8 cellular contexts compared by ENCODE assay signal in the genomic region with DNA sequence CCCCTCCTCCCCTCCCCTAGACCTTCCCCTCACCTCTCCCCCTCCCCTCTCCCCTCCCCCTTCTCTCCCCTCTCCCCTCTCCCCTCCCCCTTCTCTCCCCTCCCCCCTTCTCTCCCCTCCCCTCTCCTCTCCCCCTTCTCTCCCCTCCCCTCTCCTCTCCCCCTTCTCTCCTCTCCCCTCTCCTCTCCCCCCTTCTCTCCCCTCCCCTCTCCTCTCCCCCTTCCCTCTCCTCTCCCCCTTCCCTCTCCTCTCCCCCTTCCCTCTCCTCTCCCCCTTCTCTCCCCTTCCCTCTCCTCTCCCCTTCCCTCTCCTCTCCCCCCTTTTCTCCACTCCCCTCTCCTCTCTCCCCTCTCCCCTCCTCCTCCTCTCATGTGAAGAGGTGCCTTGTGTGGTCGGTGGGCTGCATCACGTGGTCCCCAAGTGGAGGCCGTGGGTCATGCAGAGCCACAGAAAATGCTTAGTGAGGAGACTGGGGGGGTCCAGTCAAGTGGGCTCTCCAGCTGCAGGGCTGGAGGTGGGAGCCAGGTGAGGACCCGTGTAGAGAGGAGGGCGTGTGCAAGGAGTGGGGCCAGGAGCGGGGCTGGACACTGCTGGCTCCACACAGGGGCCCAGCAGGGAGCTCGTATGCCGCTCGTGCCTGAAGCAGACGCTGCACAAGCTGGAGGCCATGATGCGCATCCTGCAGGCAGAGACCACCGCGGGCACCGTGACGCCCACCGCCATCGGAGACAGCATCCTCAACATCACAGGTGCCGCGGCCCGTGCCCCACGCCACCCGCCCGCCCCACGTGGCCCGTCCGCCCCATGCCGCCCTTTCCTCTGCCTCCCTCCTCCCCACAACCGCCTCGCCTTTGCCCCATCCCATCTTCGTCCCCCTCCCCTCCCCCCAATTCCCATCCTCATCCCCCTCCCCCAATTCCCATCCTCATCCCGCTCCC. TPM values are rescaled to one million over a fixed set of nuclear protein-coding genes. Genes with fewer than 3 reads are reported as not detected.
DNase-seq lines count a peak whose midpoint lies in the region; ATAC-seq and TF ChIP-seq lines count a peak whose summit lies in the region.
"Not testable (repeated sequence)": the region's sequence is repeated elsewhere in the genome, so short reads cannot be mapped to it uniquely, and the experiment has no call there.

No MANE protein-coding gene starts in this region.

- H3K4me1 Mint-ChIP-seq in CD8-positive, alpha-beta T cell (ENCODE audit: low read depth); osteocyte (ENCODE audit: unreplicated experiment); type B pancreatic cell (ENCODE audit: unreplicated experiment): not testable (repeated sequence)

- H3K27me3 ChIP-seq in CD8-positive, alpha-beta T cell (ENCODE audit: insufficient read depth, low read length): not testable (repeated sequence)

- peak in 2 of 7 experiments; percentile 17 to 49 for DNase-seq in CD8-positive, alpha-beta T cell
- DNase-seq in HT-29 (ENCODE audit: low spot score) (peak; percentile 0), astrocyte of the hippocampus (ENCODE audit: low read depth, low spot score) (peak; percentile 12), fibroblast of gingiva (ENCODE audit: low read depth) (peak; percentile 1), kidney tubule cell (ENCODE audit: low spot score) (peak; percentile 4), osteocyte (ENCODE audit: extremely low spot score, unreplicated experiment) (peak; percentile 86), type B pancreatic cell (ENCODE audit: extremely low spot score, unreplicated experiment) (peak; percentile 74)

- not testable (repeated sequence) for H3K4me1 ChIP-seq in CD8-positive, alpha-beta T cell (ENCODE audit: insufficient read depth, low read length)

- H3K4me3 ChIP-seq in CD8-positive, alpha-beta T cell (ENCODE audit: low read depth, low read length): not testable (repeated sequence)

- H3K27ac Mint-ChIP-seq in CD8-positive, alpha-beta T cell: peak overlapping the region; percentile 23
- H3K27ac Mint-ChIP-seq in osteocyte (ENCODE audit: unreplicated experiment); type B pancreatic cell: not testable (repeated sequence)

- H3K27ac ChIP-seq in CD8-positive, alpha-beta T cell (ENCODE audit: low read depth, low read length): not testable (repeated sequence)

- ATAC-seq in CD8-positive, alpha-beta T cell: peak; percentile 26
- ATAC-seq in SK-N-SH treated with all-trans-retinoic acid at 6 μM for 48 hours: peak; percentile 60

- not testable (repeated sequence) for H3K9me3 Mint-ChIP-seq in CD8-positive, alpha-beta T cell; osteocyte (ENCODE audit: unreplicated experiment); type B pancreatic cell

- not testable (repeated sequence) for H3K9me3 ChIP-seq in CD8-positive, alpha-beta T cell (ENCODE audit: low read length)

- H3K36me3 ChIP-seq in CD8-positive, alpha-beta T cell (ENCODE audit: insufficient read depth, low read length): not testable (repeated sequence)

- intact Hi-C loops in CD8-positive, alpha-beta T cell (cut with DNase I, micrococcal nuclease): not testable (repeated sequence)

- not testable (repeated sequence) for H3K27me3 Mint-ChIP-seq in CD8-positive, alpha-beta T cell (ENCODE audit: low read depth); osteocyte (ENCODE audit: unreplicated experiment); type B pancreatic cell

- not testable (repeated sequence) for H3K36me3 Mint-ChIP-seq in CD8-positive, alpha-beta T cell; osteocyte (ENCODE audit: unreplicated experiment); type B pancreatic cell

- TF ChIP-seq CTCF in CD8-positive, alpha-beta T cell (IDR thresholded peaks at IDR 0.05); osteocyte (IDR thresholded peaks at IDR 0.05); type B pancreatic cell (conservative IDR thresholded peaks at IDR 0.05): not testable (repeated sequence)

- not testable (repeated sequence) for H3K4me3 Mint-ChIP-seq in CD8-positive, alpha-beta T cell; osteocyte (ENCODE audit: unreplicated experiment); type B pancreatic cell

- POLR2A ChIA-PET in CD8-positive, alpha-beta T cell (lab: Charles Lee): not testable (repeated sequence)

- CTCF ChIA-PET in CD8-positive, alpha-beta T cell (lab: Charles Lee): not testable (repeated sequence)

RNA-seq across cellular contexts. Expression of a gene that starts 9.2 kb away (rescaled TPM):
- total RNA-seq in CD8-positive, alpha-beta T cell: 10 to 100 TPM; 83.5 to 96.7 TPM
- total RNA-seq in HT-29 (2014; rRNA removed; shearing (Covaris generic)): 27.1 and 30.3 TPM in 2 replicates
- 148 and 176 TPM in 2 replicates for total RNA-seq in osteocyte
- total RNA-seq in type B pancreatic cell (ENCODE audit: low replicate concordance): 84.4 and 199 TPM in 2 replicates

RNA-seq across cellular contexts. Expression of a gene that starts 46.8 kb away (rescaled TPM):
- total RNA-seq in CD8-positive, alpha-beta T cell: 10 to 100 TPM; 89.5 to 96.3 TPM
- total RNA-seq in HT-29 (2014; rRNA removed; shearing (Covaris generic)): 75.5 and 80.3 TPM in 2 replicates
- total RNA-seq in osteocyte (107 and 109 TPM in 2 replicates), type B pancreatic cell (ENCODE audit: low replicate concordance) (130 and 198 TPM in 2 replicates)
